ENCODE assay signal across 20 cellular contexts in the genomic region with DNA sequence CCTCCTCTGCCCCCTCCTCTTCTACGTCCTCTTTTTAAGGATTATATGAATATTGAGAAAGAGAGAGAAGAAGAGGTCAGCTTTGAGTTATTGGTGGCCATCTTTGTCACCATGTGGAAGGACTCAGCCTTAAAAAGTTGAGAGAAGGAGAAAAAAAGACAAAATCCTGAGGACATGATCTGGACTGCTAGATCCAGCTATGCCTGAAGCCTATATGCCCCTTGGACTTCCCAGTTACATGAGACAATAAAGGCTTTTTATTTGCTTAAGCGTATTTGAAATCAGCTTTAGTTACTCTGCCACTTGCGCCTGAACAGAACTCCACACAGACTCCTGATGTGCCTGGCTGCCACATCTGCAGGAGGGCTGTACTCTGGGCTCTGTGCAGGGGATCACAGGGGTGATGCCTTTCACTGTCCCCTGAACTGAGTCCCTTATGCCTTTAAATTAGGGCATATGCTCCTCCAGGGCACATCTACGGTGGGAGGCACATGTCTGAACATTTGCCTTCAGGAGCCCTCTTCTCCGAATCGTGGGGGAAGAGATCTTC. TPM values are rescaled to one million over a fixed set of nuclear protein-coding genes. Genes with fewer than 3 reads are reported as not detected.
DNase-seq lines count a peak whose midpoint lies in the region; ATAC-seq and TF ChIP-seq lines count a peak whose summit lies in the region.
"Had no signal": no experiment of that assay in that cellular context is flagged by ENCODE, and none has a peak within 500 bp of the region (broad histone marks: within the 10 kb centered on the region; RNA-seq: fewer than 3 reads in every experiment).

No MANE protein-coding gene starts in this region.

- no peak overlapping the region for H2BK120ac ChIP-seq in trophoblast cell (ENCODE audit: insufficient read depth, low read length, poor library complexity)

- no peak overlapping the region for H2BK12ac ChIP-seq in trophoblast cell (ENCODE audit: low read length)

- H3F3A ChIP-seq in PC-9 (ENCODE audit: insufficient read depth, low read depth) = peaks cover 6% of the 10 kb centered on the region; the same call in 1 of the 2 replicates
- no peaks in the 10 kb centered on the region for H3F3A ChIP-seq in smooth muscle cell (ENCODE audit: low read depth)

- no peak overlapping the region for H3K23ac ChIP-seq in trophoblast cell (ENCODE audit: low read length)

- intact Hi-C loops in PC-9 (cut with micrococcal nuclease; ENCODE audit: unreplicated experiment) (no loop called here), left colon (cut with DNase I, micrococcal nuclease) (no loop called here), ascending aorta (cut with DNase I) (no loop called here)

- H3K27me3 ChIP-seq in BLaER1 (no peaks in the 10 kb centered on the region), PC-9 (ENCODE audit: insufficient read depth, low read depth) (no peaks in the 10 kb centered on the region), trophoblast cell (ENCODE audit: insufficient read depth, low read length) (no peaks in the 10 kb centered on the region), smooth muscle cell (ENCODE audit: low read depth) (no peaks in the 10 kb centered on the region), ascending aorta (no peaks in the 10 kb centered on the region)
- H3K27me3 ChIP-seq: stomach had no signal

- no CpG with 5 or more reads among the region's 6 CpGs for WGBS in trophoblast cell (ENCODE audit: extremely low coverage, insufficient coverage, insufficient read length)
- 79% methylated on average over 6 of the region's 6 CpGs for WGBS in smooth muscle cell (ENCODE audit: low lambda C conversion rate)

- no peaks in the 10 kb centered on the region for H3K9me2 ChIP-seq in PC-9 (ENCODE audit: insufficient read depth)

- H3K27ac ChIP-seq in BLaER1 (no peak overlapping the region), PC-9 (0 out of 2 replicates have a peak overlapping the region, but pooled peaks have one; percentile 35), trophoblast cell (ENCODE audit: low read depth, low read length) (no peak overlapping the region), smooth muscle cell (ENCODE audit: low read depth) (no peak overlapping the region), ascending aorta (no peak overlapping the region)
- H3K27ac ChIP-seq: stomach had no signal

- H3K79me2 ChIP-seq in PC-9 (ENCODE audit: low read depth) = no peaks in the 10 kb centered on the region
- no peaks in the 10 kb centered on the region for H3K79me2 ChIP-seq in trophoblast cell (ENCODE audit: control insufficient read depth, insufficient read depth, low read length, poor library complexity)
- H3K79me2 ChIP-seq in smooth muscle cell (ENCODE audit: low read depth) = no peaks in the 10 kb centered on the region

- H3K14ac ChIP-seq in trophoblast cell (ENCODE audit: low read length) = no peak overlapping the region

- CTCF ChIA-PET in PC-9 (lab: Charles Lee) = no interaction called here

- H2AK5ac ChIP-seq in trophoblast cell (ENCODE audit: low read length) = no peak overlapping the region

- no peak overlapping the region for H4K91ac ChIP-seq in trophoblast cell (ENCODE audit: low read depth, low read length)

- H2AFZ ChIP-seq in PC-9 (no peak overlapping the region), trophoblast cell (ENCODE audit: insufficient read depth, low read length, poor library complexity) (no peak overlapping the region), smooth muscle cell (ENCODE audit: low read depth) (no peak overlapping the region)

- peak; percentile 68 for ATAC-seq in left colon
- ATAC-seq: activated CD8-positive, alpha-beta memory T cell treated with anti-CD3 and anti-CD28 coated beads, Interleukin-2, amount 10 ng/mL, durations not matched to agents 7 days and 5 days had no signal

- H3K9me3 ChIP-seq in BLaER1 (no peaks in the 10 kb centered on the region), PC-9 (ENCODE audit: insufficient read depth, low read depth) (no peaks in the 10 kb centered on the region; the same call in 1 of the 2 replicates), trophoblast cell (ENCODE audit: insufficient read depth, low read depth, low read length) (peaks cover 2% of the 10 kb centered on the region), smooth muscle cell (replicated peaks; ENCODE audit: low read depth) (no peaks in the 10 kb centered on the region), ascending aorta (no peaks in the 10 kb centered on the region)
- H3K9me3 ChIP-seq: stomach had no signal

- no TSS peak for BruUV-seq in PC-9 (replicated peaks; lab: Mats Ljungman, UMichigan)

- H3K4ac ChIP-seq in trophoblast cell (ENCODE audit: low read depth, low read length) = no peak overlapping the region

- H3K4me3 ChIP-seq in BLaER1 (no peak overlapping the region), GM12864 (ENCODE audit: low read depth, low read length) (peak overlapping the region; percentile 31), PC-9 (no peak overlapping the region), trophoblast cell (ENCODE audit: low read depth, low read length) (no peak overlapping the region), smooth muscle cell (no peak overlapping the region), ascending aorta (no peak overlapping the region)
- H3K4me3 ChIP-seq: stomach had no signal

- H3K4me1 ChIP-seq in BLaER1 = peaks cover 35% of the 10 kb centered on the region
- peaks cover 34% of the 10 kb centered on the region for H3K4me1 ChIP-seq in PC-9 (replicated peaks; ENCODE audit: insufficient read depth)
- H3K4me1 ChIP-seq in trophoblast cell (ENCODE audit: control insufficient read depth in 1 of 2, insufficient read depth in 2 of 2, low read length in 2 of 2) = no peaks in the 10 kb centered on the region
- H3K4me1 ChIP-seq in smooth muscle cell (ENCODE audit: low read depth) = no peaks in the 10 kb centered on the region
- no peaks in the 10 kb centered on the region for H3K4me1 ChIP-seq in ascending aorta

- no peaks in the 10 kb centered on the region for H4K20me1 ChIP-seq in BLaER1
- no peaks in the 10 kb centered on the region for H4K20me1 ChIP-seq in PC-9 (ENCODE audit: insufficient read depth)
- H4K20me1 ChIP-seq in smooth muscle cell (ENCODE audit: low read depth) = no peaks in the 10 kb centered on the region

- no peaks in the 10 kb centered on the region for H3K79me1 ChIP-seq in trophoblast cell (ENCODE audit: low read length)

- H3K4me2 ChIP-seq in BLaER1 (peak overlapping the region; percentile 87), PC-9 (peak overlapping the region; percentile 47; the same call in 1 of the 2 replicates), trophoblast cell (ENCODE audit: low read length) (no peak overlapping the region), smooth muscle cell (no peak overlapping the region)

- TF ChIP-seq CTCF in GM12864 (IDR thresholded peaks at IDR 0.05; ENCODE audit: low read depth, low read length, missing control alignments) (no peak), PC-9 (conservative IDR thresholded peaks at IDR 0.05) (no peak), smooth muscle cell (IDR thresholded peaks at IDR 0.05; ENCODE audit: borderline replicate concordance, insufficient read depth, poor library complexity, severe bottlenecking) (no peak), ascending aorta (IDR thresholded peaks at IDR 0.05) (no peak)

- H3K18ac ChIP-seq in trophoblast cell (ENCODE audit: low read length) = no peak overlapping the region

- H4K8ac ChIP-seq in trophoblast cell (ENCODE audit: low read depth, low read length) = no peak overlapping the region

- no peaks in the 10 kb centered on the region for H3K36me3 ChIP-seq in BLaER1
- H3K36me3 ChIP-seq in PC-9 (ENCODE audit: low read depth) = no peaks in the 10 kb centered on the region
- H3K36me3 ChIP-seq in trophoblast cell (ENCODE audit: control insufficient read depth in 1 of 2, insufficient read depth in 2 of 2, low read length in 2 of 2) = no peaks in the 10 kb centered on the region
- no peaks in the 10 kb centered on the region for H3K36me3 ChIP-seq in smooth muscle cell (ENCODE audit: low read depth)
- H3K36me3 ChIP-seq in ascending aorta = no peaks in the 10 kb centered on the region
- H3K36me3 ChIP-seq: stomach had no signal

- DNase-seq in GM12864 (ENCODE audit: low read depth) (no peak), PC-9 (no peak), left colon (no peak), middle frontal gyrus (ENCODE audit: extremely low spot score, low spot score) (no peak), trophoblast cell (no peak), smooth muscle cell (lab: John Stamatoyannopoulos, UW; ENCODE audit: unreplicated experiment) (no peak), ascending aorta (ENCODE audit: low spot score in 2 of 2) (no peak)
- DNase-seq: activated CD8-positive, alpha-beta memory T cell treated with anti-CD3 and anti-CD28 coated beads, Interleukin-2, amount 10 ng/mL, durations not matched to agents 7 days and 5 days; dermis blood vessel endothelial cell; foreskin melanocyte; NCI-H1694 treated with DMSO at 0.1 percent for 48 hours; nephron progenitor cell; posterior cingulate gyrus; Right ventricle myocardium superior; stomach; SW 1271 had no signal

- H4K12ac ChIP-seq in trophoblast cell (ENCODE audit: low read depth, low read length) = no peak overlapping the region

- H3K9ac ChIP-seq in BLaER1 (no peak overlapping the region), trophoblast cell (ENCODE audit: low read length) (no peak overlapping the region), smooth muscle cell (ENCODE audit: low read depth) (no peak overlapping the region)

- POLR2A ChIA-PET in PC-9 (lab: Charles Lee; ENCODE audit: unreplicated experiment) = no interaction called here

- H2BK5ac ChIP-seq in trophoblast cell (ENCODE audit: low read depth, low read length, poor library complexity) = no peak overlapping the region

RNA-seq across cellular contexts. Expression of gene PLA2G4E, which starts 13.9 kb away (rescaled TPM):
- total RNA-seq in PC-9 (2021) (not detected in 2 replicates), left colon (not detected), smooth muscle cell (0.45 and 1.6 TPM in 2 replicates), ascending aorta (not detected)
- not detected in 2 replicates for polyA plus RNA-seq in trophoblast cell (2013)
- not detected in 2 replicates for polyA plus RNA-seq in smooth muscle cell
- total RNA-seq: dermis blood vessel endothelial cell, H7, kidney epithelial cell, mesenteric fat pad, Right ventricle myocardium superior, stomach had no signal

RNA-seq across cellular contexts. Expression of gene PLA2G4D, which starts 59.7 kb away (rescaled TPM):
- 0.90 and 1.4 TPM in 2 replicates for total RNA-seq in PC-9 (2021)
- under 1 TPM; 0.18 to 0.31 TPM for total RNA-seq in left colon
- polyA plus RNA-seq in trophoblast cell (2013) = not detected in 2 replicates
- total RNA-seq in smooth muscle cell = 0.36 TPM in 1 of 2 replicates, not detected in the other
- 0.17 TPM in 1 of 2 replicates, not detected in the other for polyA plus RNA-seq in smooth muscle cell
- not detected for total RNA-seq in ascending aorta
- total RNA-seq: activated CD8-positive, alpha-beta memory T cell treated with anti-CD3 and anti-CD28 coated beads, Interleukin-2, amount 10 ng/mL, durations not matched to agents 7 days and 5 days; kidney epithelial cell; mesenteric fat pad; Right ventricle myocardium superior had no signal

Comparison
In these comparisons a context has a peak if more than half of its experiments do, and no peak if none do; other contexts are left out.
1. H3K4me2 ChIP-seq: peak in BLaER1 (single experiment) and PC-9 (single experiment); none in trophoblast cell (single experiment) and smooth muscle cell (single experiment).